ENCODE assay signal across 8 cellular contexts in genomic region chr7:1086588-1087461, GRCh38. TPM values are rescaled to one million over a fixed set of nuclear protein-coding genes. Genes with fewer than 3 reads are reported as not detected.
DNase-seq lines count a peak whose midpoint lies in the region; ATAC-seq, FAIRE-seq and TF ChIP-seq lines count a peak whose summit lies in the region.

No MANE protein-coding gene starts in this region.

- H3K9me1 ChIP-seq in endothelial cell of umbilical vein (replicated peaks; ENCODE audit: control insufficient read depth, extremely low read depth, insufficient read depth, low read length): no peaks in the 10 kb centered on the region

- H3K79me2 ChIP-seq in endothelial cell of umbilical vein (ENCODE audit: control insufficient read depth, insufficient read depth, low read length): no peaks in the 10 kb centered on the region

- FAIRE-seq in endothelial cell of umbilical vein (lab: Jason Lieb, UNC): peak; percentile 77

- H3K4me3 ChIP-seq in endothelial cell of umbilical vein (replicated peaks in 1 of 3; ENCODE audit: insufficient read depth in 1 of 3, low read depth in 1 of 3, low read length in 3 of 3) (peak overlapping the region; percentile 7 to 46 (median 36)), mononuclear cell (ENCODE audit: low read length) (peak overlapping the region; percentile 12)

- peaks cover 21% of the 10 kb centered on the region for H3K4me1 ChIP-seq in endothelial cell of umbilical vein (ENCODE audit: control insufficient read depth, extremely low read depth, insufficient read depth, low read length)
- peaks cover 17% of the 10 kb centered on the region for H3K4me1 ChIP-seq in mononuclear cell (ENCODE audit: insufficient read depth, low read length)

- H3K4me2 ChIP-seq in endothelial cell of umbilical vein (ENCODE audit: insufficient read depth, low read length): peak overlapping the region; percentile 74

- BruUV-seq in endothelial cell of umbilical vein (replicated peaks; lab: Mats Ljungman, UMichigan): no TSS peak

- peak; percentile 85 to 90 for TF ChIP-seq CTCF in endothelial cell of umbilical vein (IDR thresholded peaks at IDR 0.05; ENCODE audit: extremely low read depth in 1 of 2, insufficient read depth in 1 of 2, low read depth in 1 of 2, low read length in 2 of 2)

- peak overlapping the region; percentile 54 for H3K27ac ChIP-seq in endothelial cell of umbilical vein (ENCODE audit: insufficient read depth, low read depth, low read length)

- DNase-seq in SIG-M5 treated with dmso at 0.1 percent for 504 hours (lab: John Stamatoyannopoulos, UW; ENCODE audit: unreplicated experiment) (peak; percentile 40), SIG-M5 (lab: John Stamatoyannopoulos, UW) (no peak), NCI-H526 treated with DMSO at 0.1 percent for 48 hours (lab: John Stamatoyannopoulos, UW) (peak; percentile 11), endothelial cell of umbilical vein (ENCODE audit: low read depth, low spot score) (peak; percentile 73)
- peak; percentile 36 for DNase-seq in activated CD8-positive, alpha-beta memory T cell treated with anti-CD3 and anti-CD28 coated beads, Interleukin-2, amount 50 U/mL, for 24 hours (ENCODE audit: extremely low read depth)
- peak; percentile 36 to 55 for DNase-seq in stimulated activated CD8-positive, alpha-beta memory T cell treated with anti-CD3 and anti-CD28 coated beads, Interleukin-4, amount 100 ng/mL, for 4 hours (ENCODE audit: low read depth in 2 of 2, low spot score in 1 of 2)

- dilution Hi-C loops in endothelial cell of umbilical vein (cut with MboI; ENCODE audit: extremely low pct_ligation_motif_present, low sequenced_read_pairs): no loop called here

- POLR2A ChIA-PET in endothelial cell of umbilical vein (lab: Charles Lee): no interaction called here

- peak overlapping the region; percentile 46 for H3K9ac ChIP-seq in endothelial cell of umbilical vein (replicated peaks; ENCODE audit: extremely low read depth, insufficient read depth, low read length)

- ATAC-seq in HG02943 (IDR thresholded peaks at IDR 0.05; ENCODE audit: low read depth, unreplicated experiment): peak; percentile 59

- H3K27me3 ChIP-seq in endothelial cell of umbilical vein (ENCODE audit: control insufficient read depth in 2 of 2, insufficient read depth in 2 of 2, low read length in 2 of 2): no peaks in the 10 kb centered on the region
- H3K27me3 ChIP-seq in mononuclear cell (ENCODE audit: insufficient read depth, low read length): no peaks in the 10 kb centered on the region

- peak overlapping the region; percentile 78 for H2AFZ ChIP-seq in endothelial cell of umbilical vein (ENCODE audit: low read depth, low read length)

- intact Hi-C loops in endothelial cell of umbilical vein (cut with micrococcal nuclease): loop anchor here (1.0 to 5.0 kb wide), 4 partner anchors 36 to 90 kb away; partner anchors contain the start of gene ZFAND2A

- no peak for TF ChIP-seq POLR2A in endothelial cell of umbilical vein (IDR thresholded peaks at IDR 0.05; ENCODE audit: low read depth, low read length)

- CTCF ChIA-PET in endothelial cell of umbilical vein (lab: Charles Lee): interaction anchor here (0.6 to 3.7 kb wide), 28 partner anchors 8 to 116 kb away, joined by 3 to 65 read pairs (median 6); partner anchors contain the start of gene GPR146

- H3K9me3 ChIP-seq in endothelial cell of umbilical vein (replicated peaks; ENCODE audit: control insufficient read depth, insufficient read depth, low read length): no peaks in the 10 kb centered on the region
- no peaks in the 10 kb centered on the region for H3K9me3 ChIP-seq in mononuclear cell (ENCODE audit: low read depth, low read length)

- no peaks in the 10 kb centered on the region for H3K36me3 ChIP-seq in endothelial cell of umbilical vein (ENCODE audit: control insufficient read depth in 2 of 2, extremely low read depth in 1 of 2, insufficient read depth in 2 of 2, low read length in 2 of 2)

- H4K20me1 ChIP-seq in endothelial cell of umbilical vein (replicated peaks; ENCODE audit: control insufficient read depth, extremely low read depth, insufficient read depth, low read length): no peaks in the 10 kb centered on the region

TF ChIP-seq in endothelial cell of umbilical vein, 7 proteins besides CTCF, POLR2A, EP300 and RAD21:
- TF ChIP-seq, protein P1, sequence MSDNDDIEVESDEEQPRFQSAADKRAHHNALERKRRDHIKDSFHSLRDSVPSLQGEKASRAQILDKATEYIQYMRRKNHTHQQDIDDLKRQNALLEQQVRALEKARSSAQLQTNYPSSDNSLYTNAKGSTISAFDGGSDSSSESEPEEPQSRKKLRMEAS (IDR thresholded peaks at IDR 0.05; ENCODE audit: insufficient read depth, insufficient read length): no peak
- TF ChIP-seq MYC (IDR thresholded peaks at IDR 0.05; ENCODE audit: low read depth, low read length) (no peak), EZH2 (IDR thresholded peaks at IDR 0.05; ENCODE audit: borderline replicate concordance, low read depth, low read length, severe bottlenecking) (no peak), FOS (IDR thresholded peaks at IDR 0.05; ENCODE audit: borderline replicate concordance, insufficient read depth, low read length) (no peak), POLR2AphosphoS5 (IDR thresholded peaks at IDR 0.05; ENCODE audit: insufficient read depth, low read depth, low read length) (no peak), JUN (IDR thresholded peaks at IDR 0.05; ENCODE audit: borderline replicate concordance, insufficient read depth, insufficient read length, low read depth) (no peak), GATA2 (IDR thresholded peaks at IDR 0.05; ENCODE audit: insufficient read depth, insufficient read length, low read depth, low read length) (no peak)
TF ChIP-seq in endothelial cell of umbilical vein: peak in this region for 0.

RNA-seq across cellular contexts. Expression of gene GPER1, which starts 1.1 kb away (rescaled TPM):
- total RNA-seq in endothelial cell of umbilical vein: 0.25 and 0.77 TPM in 2 replicates
- 2.3 and 3.1 TPM in 2 replicates for polyA plus RNA-seq in endothelial cell of umbilical vein
- polyA plus RNA-seq in endothelial cell of umbilical vein (2011; cell fraction: cytosol; rRNA removed): 0.89 and 1.2 TPM in 2 replicates
- 1.8 and 2.6 TPM in 2 replicates for polyA plus RNA-seq in endothelial cell of umbilical vein (2011; cell fraction: nucleus; rRNA removed)
- 0.74 and 1.2 TPM in 2 replicates for polyA plus RNA-seq in endothelial cell of umbilical vein (2012)
- 1.00 and 1.6 TPM in 2 replicates for polyA minus RNA-seq in endothelial cell of umbilical vein
- polyA minus RNA-seq in endothelial cell of umbilical vein (2011; cell fraction: cytosol; rRNA and poly(A)+ RNA removed): 4.1 TPM
- 0.34 and 0.48 TPM in 2 replicates for polyA minus RNA-seq in endothelial cell of umbilical vein (2011; cell fraction: nucleus; rRNA and poly(A)+ RNA removed)
- 0.42 TPM for total RNA-seq in mononuclear cell

RNA-seq across cellular contexts. Expression of gene GPR146, which starts 42.5 kb away (rescaled TPM):
- total RNA-seq in endothelial cell of umbilical vein (11.7 and 18.5 TPM in 2 replicates), mononuclear cell (4.3 TPM)
- polyA plus RNA-seq in endothelial cell of umbilical vein: 44.8 and 76.6 TPM in 2 replicates
- polyA plus RNA-seq in endothelial cell of umbilical vein (2011; cell fraction: cytosol; rRNA removed): 22.7 and 26.9 TPM in 2 replicates
- polyA plus RNA-seq in endothelial cell of umbilical vein (2011; cell fraction: nucleus; rRNA removed): 11.8 and 16.1 TPM in 2 replicates
- 1.8 and 2.0 TPM in 2 replicates for polyA plus RNA-seq in endothelial cell of umbilical vein (2012)
- 26.1 and 33.9 TPM in 2 replicates for polyA minus RNA-seq in endothelial cell of umbilical vein
- not detected for polyA minus RNA-seq in endothelial cell of umbilical vein (2011; cell fraction: cytosol; rRNA and poly(A)+ RNA removed)
- 12.3 and 18.3 TPM in 2 replicates for polyA minus RNA-seq in endothelial cell of umbilical vein (2011; cell fraction: nucleus; rRNA and poly(A)+ RNA removed)
